In genomic region chr1:198211696-198212095, GRCh38 we compare ENCODE assay signal across 25 cellular contexts. TPM values are rescaled to one million over a fixed set of nuclear protein-coding genes. Genes with fewer than 3 reads are reported as not detected.
DNase-seq lines count a peak whose midpoint lies in the region; ATAC-seq and TF ChIP-seq lines count a peak whose summit lies in the region.
"Had no signal": no experiment of that assay in that cellular context is flagged by ENCODE, and none has a peak within 500 bp of the region (broad histone marks: within the 10 kb centered on the region; RNA-seq: fewer than 3 reads in every experiment).

No MANE protein-coding gene starts in this region.

- H3K36me3 ChIP-seq in heart left ventricle, result peaks cover 0 to 17% (median 4%) of the 10 kb centered on the region in 9 donors
- peaks cover 17% of the 10 kb centered on the region for H3K36me3 ChIP-seq in left ventricle myocardium inferior
- H3K36me3 ChIP-seq in neutrophil, result peaks cover 3% of the 10 kb centered on the region
- H3K36me3 ChIP-seq: BE2C had no signal

- peaks cover 16% of the 10 kb centered on the region for H3K36me3 Mint-ChIP-seq in activated CD4-positive, alpha-beta T cell treated with anti-CD3 and anti-CD28 coated beads for 36 hours (ENCODE audit: low read depth)

- no peak overlapping the region for H3K27ac Mint-ChIP-seq in activated CD4-positive, alpha-beta T cell treated with anti-CD3 and anti-CD28 coated beads for 36 hours
- H3K27ac Mint-ChIP-seq: CD4-positive, alpha-beta memory T cell; CD4-positive, CD25-positive, alpha-beta regulatory T cell had no signal

- peaks cover 17% of the 10 kb centered on the region for H3K4me1 Mint-ChIP-seq in activated CD4-positive, alpha-beta T cell treated with anti-CD3 and anti-CD28 coated beads for 36 hours
- H3K4me1 Mint-ChIP-seq: CD14-positive monocyte had no signal

- no peaks in the 10 kb centered on the region for H3K27me3 Mint-ChIP-seq in activated CD4-positive, alpha-beta T cell treated with anti-CD3 and anti-CD28 coated beads for 36 hours
- H3K27me3 Mint-ChIP-seq: CD4-positive, alpha-beta memory T cell; CD4-positive, CD25-positive, alpha-beta regulatory T cell; CD8-positive, alpha-beta memory T cell had no signal

- H3K9me3 ChIP-seq in heart left ventricle (peaks cover 0 to 32% (median 9%) of the 10 kb centered on the region in 12 donors), left ventricle myocardium inferior (replicated peaks) (peaks cover 18% of the 10 kb centered on the region), neutrophil (no peaks in the 10 kb centered on the region)
- H3K9me3 ChIP-seq: BE2C had no signal

- CTCF ChIA-PET in activated CD4-positive, alpha-beta T cell treated with anti-CD3 and anti-CD28 coated beads for 36 hours (lab: Charles Lee), result interaction anchor here (1.0 kb wide), 1 partner anchor 44 kb away, joined by 3 read pairs; no protein-coding TSS in a partner anchor

- H3K27ac ChIP-seq in heart left ventricle, result no peak overlapping the region
- H3K27ac ChIP-seq in left ventricle myocardium inferior (replicated peaks), result no peak overlapping the region
- peak overlapping the region; percentile 68 for H3K27ac ChIP-seq in neutrophil
- H3K27ac ChIP-seq: BLaER1 had no signal

- TF ChIP-seq CTCF in heart left ventricle (IDR thresholded peaks at IDR 0.05) (no peak), left ventricle myocardium inferior (IDR thresholded peaks at IDR 0.05; ENCODE audit: borderline replicate concordance) (no peak), neutrophil (IDR thresholded peaks at IDR 0.05) (no peak)

- peaks cover 0 to 17% (median under 1%) of the 10 kb centered on the region in 12 donors for H3K4me1 ChIP-seq in heart left ventricle
- peaks cover 5% of the 10 kb centered on the region for H3K4me1 ChIP-seq in left ventricle myocardium inferior
- peaks cover 18 to 22% of the 10 kb centered on the region in 2 experiments for H3K4me1 ChIP-seq in neutrophil (ENCODE audit: control insufficient read depth in 1 of 2, insufficient read depth in 1 of 2, low read depth in 1 of 2, low read length in 1 of 2)
- H3K4me1 ChIP-seq: BLaER1 had no signal

- DNase-seq in heart left ventricle (no peak), left ventricle myocardium inferior (no peak), RPMI7951 (ENCODE audit: low read depth) (peak; percentile 54)
- DNase-seq in activated CD4-positive, alpha-beta T cell treated with anti-CD3 and anti-CD28 coated beads for 36 hours, result no peak
- DNase-seq: 8988T; ACHN; BE2C; C1 segment of cervical spinal cord; CD4-positive, alpha-beta memory T cell; CD4-positive, CD25-positive, alpha-beta regulatory T cell; CD8-positive, alpha-beta memory T cell; COR-L47; DMS 273 treated with DMSO at 0.1 percent for 48 hours; DMS153; DMS53; DMS79; DND-41; EL; GDM1 had no signal

- H3K4me3 ChIP-seq in heart left ventricle (no peak overlapping the region), left ventricle myocardium inferior (no peak overlapping the region), neutrophil (ENCODE audit: low read depth in 1 of 2, low read length in 1 of 2) (no peak overlapping the region)
- H3K4me3 ChIP-seq: BLaER1, GM12878 had no signal

- TF ChIP-seq POLR2A in heart left ventricle (IDR thresholded peaks at IDR 0.05), result no peak

- peaks cover 9% of the 10 kb centered on the region for H3K9me3 Mint-ChIP-seq in activated CD4-positive, alpha-beta T cell treated with anti-CD3 and anti-CD28 coated beads for 36 hours (ENCODE audit: low read depth)

- POLR2A ChIA-PET in activated CD4-positive, alpha-beta T cell treated with anti-CD3 and anti-CD28 coated beads for 36 hours (lab: Charles Lee), result no interaction called here

- H3K4me3 Mint-ChIP-seq in activated CD4-positive, alpha-beta T cell treated with anti-CD3 and anti-CD28 coated beads for 36 hours, result no peak overlapping the region
- H3K4me3 Mint-ChIP-seq: CD14-positive monocyte; CD4-positive, alpha-beta memory T cell; CD4-positive, CD25-positive, alpha-beta regulatory T cell; CD8-positive, alpha-beta memory T cell had no signal

- intact Hi-C loops in heart left ventricle (cut with DNase I), result no loop called here
- intact Hi-C loops in left ventricle myocardium inferior (cut with micrococcal nuclease), result no loop called here
- intact Hi-C loops in activated CD4-positive, alpha-beta T cell treated with anti-CD3 and anti-CD28 coated beads for 36 hours (cut with DNase I, micrococcal nuclease), result no loop called here

- ATAC-seq in heart left ventricle, result peak in 3 of 4 donors; percentile 19 to 46 (median 32)
- no peak for ATAC-seq in GM21529 (IDR thresholded peaks at IDR 0.05; ENCODE audit: unreplicated experiment)
- no peak for ATAC-seq in HG02938 (IDR thresholded peaks at IDR 0.05; ENCODE audit: unreplicated experiment)
- no peak for ATAC-seq in activated CD4-positive, alpha-beta T cell treated with anti-CD3 and anti-CD28 coated beads for 36 hours
- ATAC-seq: GM12878 had no signal

- H3K27me3 ChIP-seq in heart left ventricle (no peaks in the 10 kb centered on the region), left ventricle myocardium inferior (ENCODE audit: low read depth) (no peaks in the 10 kb centered on the region), neutrophil (no peaks in the 10 kb centered on the region)
- H3K27me3 ChIP-seq: BE2C, BLaER1 had no signal

- 92 to 97% (median 96%) methylated on average over 11 of the region's 11 CpGs for WGBS in heart left ventricle, 4 donors

RNA-seq across cellular contexts. Expression of gene NEK7, which starts 54.9 kb away (rescaled TPM):
- 100 to 1,000 TPM; 179 to 499 (median 286) TPM for total RNA-seq in heart left ventricle
- 100 to 1,000 TPM in 1 of 2 donors, 10 to 100 TPM in 1; 57.5 to 235 TPM for polyA plus RNA-seq in heart left ventricle
- 254 TPM for total RNA-seq in left ventricle myocardium inferior
- 64.5 and 83.1 TPM in 2 replicates for total RNA-seq in RPMI7951 (2014; rRNA removed; shearing (Covaris generic))
- 10 to 100 TPM; 46.9 to 49.0 TPM for total RNA-seq in activated CD4-positive, alpha-beta T cell treated with anti-CD3 and anti-CD28 coated beads for 36 hours

Comparison
In these comparisons a context has a peak if more than half of its experiments do, and no peak if none do; other contexts are left out.
1. ATAC-seq: peak in heart left ventricle (3 of 4); none in GM21529 (single experiment), HG02938 (single experiment) and activated CD4-positive, alpha-beta T cell treated with anti-CD3 and anti-CD28 coated beads for 36 hours (single experiment).